16 cellular contexts compared by ENCODE assay signal in the genomic region with DNA sequence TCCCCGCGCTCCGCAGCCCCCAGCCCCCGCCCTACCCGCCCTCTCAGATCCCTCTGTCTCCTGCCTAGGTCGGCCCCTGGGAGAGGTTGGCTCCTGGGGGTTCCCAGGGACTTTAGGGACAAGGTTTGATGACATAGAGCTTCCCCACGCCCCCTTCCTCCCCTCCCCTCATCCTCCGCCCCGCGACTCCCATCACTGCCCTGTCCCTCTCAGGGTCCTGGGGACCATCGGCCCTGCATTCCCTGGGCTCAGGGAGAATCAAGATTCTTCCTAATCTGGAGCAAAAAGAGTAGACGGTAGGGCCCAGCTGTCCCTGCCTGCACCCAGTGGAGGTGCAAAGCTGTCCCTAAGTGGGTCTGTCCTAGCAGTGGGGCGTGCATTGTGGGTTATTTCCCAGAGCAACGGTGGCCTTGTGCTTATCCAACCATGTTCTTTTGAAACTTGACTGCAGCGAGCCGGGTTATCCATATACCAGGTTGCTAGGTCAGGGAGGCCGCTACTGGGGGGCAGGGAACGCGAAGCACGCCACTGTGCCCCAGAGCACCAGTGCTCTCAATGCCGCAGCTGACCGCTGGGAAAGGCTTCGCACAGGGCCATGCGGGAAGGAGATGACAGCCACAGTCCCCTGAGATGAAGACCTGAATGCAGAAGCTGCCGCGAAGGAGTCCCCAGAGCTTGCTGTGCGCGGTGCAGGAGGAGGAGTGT.
DNase-seq lines count a peak whose midpoint lies in the region; ATAC-seq and TF ChIP-seq lines count a peak whose summit lies in the region.
"Had no signal": no experiment of that assay in that cellular context is flagged by ENCODE, and none has a peak within 500 bp of the region (broad histone marks: within the 10 kb centered on the region; RNA-seq: fewer than 3 reads in every experiment).

No MANE protein-coding gene starts in this region.

- intact Hi-C loops in left cardiac atrium (cut with DNase I) (no loop called here), colonic mucosa (cut with DNase I) (no loop called here)

- no peak overlapping the region for H3K4me3 Mint-ChIP-seq in T-cell

- no peak for TF ChIP-seq EP300 in upper lobe of left lung (IDR thresholded peaks at IDR 0.05)

- no peak for TF ChIP-seq POLR2A in upper lobe of left lung (IDR thresholded peaks at IDR 0.05)

- H3K9me3 Mint-ChIP-seq in T-cell, result no peaks in the 10 kb centered on the region
- H3K9me3 Mint-ChIP-seq: naive thymus-derived CD8-positive, alpha-beta T cell had no signal

- peaks cover 2 to 6% (median 3%) of the 10 kb centered on the region in 3 donors for H3K4me1 Mint-ChIP-seq in T-cell

- DNase-seq in cardiac muscle cell (ENCODE audit: low read depth in 1 of 2, low spot score in 1 of 2) (no peak), left cardiac atrium (no peak), colonic mucosa (no peak), left kidney (ENCODE audit: low read depth, low spot score) (peak; percentile 63), upper lobe of left lung (peak in 1 of 2 donors; percentile 62), NCI-H748 (lab: John Stamatoyannopoulos, UW; ENCODE audit: unreplicated experiment) (no peak), SIG-M5 treated with dmso at 0.1 percent for 504 hours (lab: John Stamatoyannopoulos, UW; ENCODE audit: unreplicated experiment) (no peak), T-cell (no peak)
- DNase-seq: activated CD4-positive, alpha-beta T cell treated with anti-CD3 and anti-CD28 coated beads for 48 hours; effector CD4-positive, alpha-beta T cell; Kasumi-1; naive thymus-derived CD8-positive, alpha-beta T cell; NCI-H446 treated with DMSO at 0.1 percent for 48 hours; PC-9; stimulated activated naive CD4-positive, alpha-beta T cell treated with Interleukin-2 at 50 U/mL for 16 hours; T-helper 1 cell had no signal

- POLR2A ChIA-PET in T-cell (lab: Charles Lee), result interaction anchor here in 1 of 2 donors (0.6 kb wide), 1 partner anchor 581 kb away, joined by 4 read pairs; no protein-coding TSS in a partner anchor

- no peak for ATAC-seq in left cardiac atrium
- no peak for ATAC-seq in upper lobe of left lung (ENCODE audit: low FRiP score in 2 of 2)
- ATAC-seq in T-cell (replicated peaks in 1 of 4), result no peak
- ATAC-seq: naive thymus-derived CD8-positive, alpha-beta T cell had no signal

- H3K27ac ChIP-seq in cardiac muscle cell (no peak overlapping the region), colonic mucosa (no peak overlapping the region), upper lobe of left lung (no peak overlapping the region)
- H3K27ac ChIP-seq: PC-9 had no signal

- no peak for TF ChIP-seq CTCF in cardiac muscle cell (IDR thresholded peaks at IDR 0.05; ENCODE audit: low read depth, low read length)
- TF ChIP-seq CTCF in colonic mucosa (IDR thresholded peaks at IDR 0.05), result no peak
- no peak for TF ChIP-seq CTCF in upper lobe of left lung (IDR thresholded peaks at IDR 0.05)

- peaks cover 64% of the 10 kb centered on the region for H3K27me3 ChIP-seq in cardiac muscle cell
- peaks cover 23% of the 10 kb centered on the region for H3K27me3 ChIP-seq in colonic mucosa
- peaks cover 0 to 16% (median 7%) of the 10 kb centered on the region in 4 donors for H3K27me3 ChIP-seq in upper lobe of left lung

- peaks cover 21 to 23% of the 10 kb centered on the region in 2 donors for H3K27me3 Mint-ChIP-seq in T-cell

- CTCF ChIA-PET in T-cell (lab: Charles Lee), result no interaction called here

- WGBS in upper lobe of left lung, 2 donors, result 55 to 79% methylated on average over 12 to 26 of the region's 28 CpGs

- H3K27ac Mint-ChIP-seq in T-cell, result no peak overlapping the region
- H3K27ac Mint-ChIP-seq: naive thymus-derived CD8-positive, alpha-beta T cell had no signal

- H3K36me3 ChIP-seq in cardiac muscle cell (no peaks in the 10 kb centered on the region), colonic mucosa (no peaks in the 10 kb centered on the region), upper lobe of left lung (no peaks in the 10 kb centered on the region)

- H3K9me3 ChIP-seq in cardiac muscle cell (ENCODE audit: low read depth) (no peaks in the 10 kb centered on the region), colonic mucosa (no peaks in the 10 kb centered on the region), upper lobe of left lung (no peaks in the 10 kb centered on the region)

- no peak overlapping the region for H3K9ac ChIP-seq in colonic mucosa (ENCODE audit: low read depth in 2 of 2, low read length in 2 of 2)

- H3K4me3 ChIP-seq in cardiac muscle cell, result peak overlapping the region; percentile 45
- peak overlapping the region; percentile 24 for H3K4me3 ChIP-seq in colonic mucosa
- H3K4me3 ChIP-seq in upper lobe of left lung, result peak overlapping the region in 3 of 4 donors; percentile 31 to 44 (median 39)
- H3K4me3 ChIP-seq: PC-9 had no signal

- H3K4me1 ChIP-seq in cardiac muscle cell (ENCODE audit: low read depth) (peaks cover 5% of the 10 kb centered on the region), colonic mucosa (no peaks in the 10 kb centered on the region), upper lobe of left lung (peaks cover 0 to 10% (median 7%) of the 10 kb centered on the region in 4 donors)

- no peaks in the 10 kb centered on the region for H3K36me3 Mint-ChIP-seq in T-cell
- H3K36me3 Mint-ChIP-seq: naive thymus-derived CD8-positive, alpha-beta T cell had no signal
